ENCODE assay signal across 24 cellular contexts in the genomic region with DNA sequence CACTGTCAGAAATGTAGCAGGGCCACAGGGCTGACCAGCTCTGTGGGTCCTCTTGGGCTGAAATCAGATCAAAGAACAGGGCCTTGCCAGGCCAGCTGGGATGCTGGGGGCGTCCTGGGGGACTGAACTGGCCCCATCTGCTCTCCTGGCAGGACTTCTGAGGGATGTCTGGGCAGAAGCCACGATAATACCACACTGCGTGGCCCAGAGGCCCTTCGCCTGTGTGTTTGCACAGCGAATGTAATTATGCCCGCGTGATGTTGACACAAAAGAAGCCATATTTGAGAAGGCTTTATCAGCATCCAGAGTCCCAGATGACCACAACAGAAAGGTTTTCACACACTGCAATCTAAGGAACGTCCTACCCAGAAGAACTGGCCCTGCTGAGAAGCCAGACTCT.
A peak's percentile ranks its signal among the peaks of the same experiment; 100 is the strongest.
DNase-seq lines count a peak whose midpoint lies in the region; ATAC-seq, FAIRE-seq and TF ChIP-seq lines count a peak whose summit lies in the region.
"Had no signal": no experiment of that assay in that cellular context is flagged by ENCODE, and none has a peak within 500 bp of the region (broad histone marks: within the 10 kb centered on the region; RNA-seq: fewer than 3 reads in every experiment).

No MANE protein-coding gene starts in this region.

- H3K27me3 ChIP-seq in HepG2 (ENCODE audit: control insufficient read depth in 1 of 2, insufficient read depth in 2 of 2, low read length in 2 of 2), result peaks cover 2 to 30% of the 10 kb centered on the region in 2 experiments; a peak in 4 of 5 replicates
- H3K27me3 ChIP-seq in right lobe of liver, result no peaks in the 10 kb centered on the region
- H3K27me3 ChIP-seq: BLaER1, foreskin keratinocyte had no signal

- H3K27ac Mint-ChIP-seq in type B pancreatic cell (peak overlapping the region; percentile 34), CD14-positive monocyte (no peak overlapping the region)
- H3K27ac Mint-ChIP-seq: activated CD4-positive, alpha-beta T cell treated with anti-CD3 and anti-CD28 coated beads, Interleukin-2, amount 10 ng/mL, durations not matched to agents 24 days and 14 days; HFFc6; mesothelial cell of epicardium; nephron progenitor cell had no signal

- no peaks in the 10 kb centered on the region for H4K20me1 ChIP-seq in HepG2 (ENCODE audit: insufficient read depth, low read length)
- H4K20me1 ChIP-seq: BLaER1 had no signal

- H3K4me3 Mint-ChIP-seq in type B pancreatic cell (no peak overlapping the region), CD14-positive monocyte (no peak overlapping the region)
- H3K4me3 Mint-ChIP-seq: activated CD4-positive, alpha-beta T cell treated with anti-CD3 and anti-CD28 coated beads, Interleukin-2, amount 10 ng/mL, durations not matched to agents 24 days and 14 days; HFFc6; mesothelial cell of epicardium; nephron progenitor cell had no signal

- no peak for TF ChIP-seq POLR2A in HepG2 (IDR thresholded peaks at IDR 0.05; ENCODE audit: insufficient read depth in 1 of 2, low read depth in 2 of 2, low read length in 2 of 2)
- no peak for TF ChIP-seq POLR2A in right lobe of liver (IDR thresholded peaks at IDR 0.05)

- intact Hi-C loops in HepG2 (cut with micrococcal nuclease; ENCODE audit: unreplicated experiment) (no loop called here), right lobe of liver (cut with DNase I) (no loop called here), CD14-positive monocyte (cut with micrococcal nuclease) (loop anchor here in 1 of 2 donors (10.0 kb wide), 1 partner anchor 68 kb away; no protein-coding TSS in a partner anchor)

- in situ Hi-C loops in HepG2 (cut with HindIII; ENCODE audit: extremely low pct_ligation_motif_present, low pct_unique_long_range_greater_than_20kb), result no loop called here

- H3K9me3 ChIP-seq in HepG2 (ENCODE audit: low read length) (no peaks in the 10 kb centered on the region), right lobe of liver (no peaks in the 10 kb centered on the region)
- H3K9me3 ChIP-seq: BLaER1, spleen had no signal

- TF ChIP-seq EP300 in HepG2 (IDR thresholded peaks at IDR 0.05; ENCODE audit: low read depth in 2 of 2, low read length in 2 of 2), result no peak
- no peak for TF ChIP-seq EP300 in HepG2 (CRISPR knock-in tag; IDR thresholded peaks at IDR 0.05; ENCODE audit: borderline replicate concordance)

- POLR2A ChIA-PET in HepG2 (lab: Yijun Ruan, JAX), result no interaction called here

- no peak for TF ChIP-seq CTCF in HepG2 (CRISPR knock-in tag; IDR thresholded peaks at IDR 0.05)
- TF ChIP-seq CTCF in right lobe of liver (IDR thresholded peaks at IDR 0.05), result no peak
- TF ChIP-seq CTCF in type B pancreatic cell (conservative IDR thresholded peaks at IDR 0.05), result no peak
- no peak for TF ChIP-seq CTCF in CD14-positive monocyte (IDR thresholded peaks at IDR 0.05)

- H3K36me3 ChIP-seq in HepG2 (replicated peaks in 1 of 2; ENCODE audit: control insufficient read depth in 1 of 2, insufficient read depth in 2 of 2, low read length in 2 of 2) (no peaks in the 10 kb centered on the region), right lobe of liver (no peaks in the 10 kb centered on the region)
- H3K36me3 ChIP-seq: BLaER1, spleen had no signal

- DNase-seq in HepG2 (ENCODE audit: low spot score) (peak; percentile 65), right lobe of liver (no peak), NCI-H2196 treated with DMSO at 0.1 percent for 48 hours (lab: John Stamatoyannopoulos, UW; ENCODE audit: unreplicated experiment) (peak; percentile 29), cerebellum (ENCODE audit: low spot score) (peak; percentile 59), type B pancreatic cell (ENCODE audit: extremely low spot score, unreplicated experiment) (no peak), hypothalamus (lab: John Stamatoyannopoulos, UW) (no peak), CD14-positive monocyte (ENCODE audit: low spot score) (no peak)
- DNase-seq: activated CD4-positive, alpha-beta T cell treated with anti-CD3 and anti-CD28 coated beads, Interleukin-2, amount 10 ng/mL, durations not matched to agents 24 days and 14 days; activated effector memory CD4-positive, alpha-beta T cell treated with anti-CD3 and anti-CD28 coated beads, Interleukin-2, amount 50 U/mL, for 16 hours; HFFc6; KG1; MV-4-11; NCI-H2171; nephron progenitor cell; spleen; stimulated activated CD4-positive, alpha-beta T cell treated with anti-CD3 and anti-CD28 coated beads, Interleukin-4, amount 100 ng/mL, for 4 hours had no signal

- no peak for TF ChIP-seq RAD21 in HepG2 (CRISPR knock-in tag; IDR thresholded peaks at IDR 0.05)

- peaks cover 26% of the 10 kb centered on the region for H3K4me1 Mint-ChIP-seq in type B pancreatic cell (ENCODE audit: unreplicated experiment)
- H3K4me1 Mint-ChIP-seq in CD14-positive monocyte, result no peaks in the 10 kb centered on the region
- H3K4me1 Mint-ChIP-seq: activated CD4-positive, alpha-beta T cell treated with anti-CD3 and anti-CD28 coated beads, Interleukin-2, amount 10 ng/mL, durations not matched to agents 24 days and 14 days had no signal

- H3K4me1 ChIP-seq in HepG2 (ENCODE audit: insufficient read depth, low read length) (peaks cover 10% of the 10 kb centered on the region), right lobe of liver (no peaks in the 10 kb centered on the region)
- H3K4me1 ChIP-seq: BLaER1, spleen had no signal

- ATAC-seq in HepG2 (peak; percentile 65), right lobe of liver (no peak), GM19324 (IDR thresholded peaks at IDR 0.05; ENCODE audit: low FRiP score, unreplicated experiment) (no peak)

- H3K27ac ChIP-seq in HepG2 (ENCODE audit: extremely low read length, insufficient read depth, low read length) (no peak overlapping the region), right lobe of liver (no peak overlapping the region)
- H3K27ac ChIP-seq: BLaER1, epithelial cell of prostate, foreskin keratinocyte, RWPE1, spleen had no signal

- H3K4me3 ChIP-seq in HepG2 (replicated peaks in 1 of 3; ENCODE audit: insufficient read depth in 1 of 3, low read depth in 2 of 3, low read length in 3 of 3) (no peak overlapping the region), right lobe of liver (no peak overlapping the region)
- H3K4me3 ChIP-seq: BLaER1, spleen had no signal

- H2AFZ ChIP-seq in HepG2 (ENCODE audit: low read length), result no peak overlapping the region

- FAIRE-seq in HepG2 (lab: Jason Lieb, UNC), result no peak
- FAIRE-seq: A204.1, TTC549 had no signal

- H3K9me3 Mint-ChIP-seq in type B pancreatic cell (no peaks in the 10 kb centered on the region), CD14-positive monocyte (peaks cover 0 to 5% (median 2%) of the 10 kb centered on the region in 7 donors)
- H3K9me3 Mint-ChIP-seq: activated CD4-positive, alpha-beta T cell treated with anti-CD3 and anti-CD28 coated beads, Interleukin-2, amount 10 ng/mL, durations not matched to agents 24 days and 14 days; HFFc6; mesothelial cell of epicardium; nephron progenitor cell had no signal

- H3K36me3 Mint-ChIP-seq in type B pancreatic cell (no peaks in the 10 kb centered on the region), CD14-positive monocyte (no peaks in the 10 kb centered on the region)
- H3K36me3 Mint-ChIP-seq: mesothelial cell of epicardium had no signal

- H3K27me3 Mint-ChIP-seq in type B pancreatic cell (peaks cover 10% of the 10 kb centered on the region), CD14-positive monocyte (ENCODE audit: low read depth in 3 of 3) (peaks cover 17 to 26% (median 18%) of the 10 kb centered on the region in 3 donors)

- H3K9ac ChIP-seq in HepG2 (ENCODE audit: insufficient read depth, low read depth, low read length), result no peak overlapping the region
- H3K9ac ChIP-seq: BLaER1 had no signal

- WGBS in HepG2 (ENCODE audit: low lambda C conversion rate), result 0% methylated on average over 1 of the region's 8 CpGs
- WGBS in right lobe of liver (ENCODE audit: insufficient coverage, low coverage, low lambda C conversion rate, missing lambda C conversion rate), result 35% methylated on average over 7 of the region's 8 CpGs

- no peak overlapping the region for H3K4me2 ChIP-seq in HepG2 (ENCODE audit: low read depth, low read length)
- H3K4me2 ChIP-seq: BLaER1 had no signal

- BruUV-seq in HepG2 (replicated peaks; lab: Mats Ljungman, UMichigan), result no TSS peak

- no peaks in the 10 kb centered on the region for H3K79me2 ChIP-seq in HepG2 (ENCODE audit: insufficient read depth, low read length)

- CTCF ChIA-PET in HepG2 (lab: Yijun Ruan, JAX; ENCODE audit: low intra/inter-chr PET ratio, low total read pairs), result no interaction called here

Comparison
In these comparisons a context has a peak if more than half of its experiments do, and no peak if none do; other contexts are left out.
1. DNase-seq: peak in HepG2 (single experiment), NCI-H2196 treated with DMSO at 0.1 percent for 48 hours (single experiment) and cerebellum (single experiment); none in right lobe of liver (0 of 3), type B pancreatic cell (single experiment), hypothalamus (0 of 51) and CD14-positive monocyte (single experiment).